ENCODE assay signal across 13 cellular contexts in genomic region chr6:50062051-50062450, GRCh38. TPM values are rescaled to one million over a fixed set of nuclear protein-coding genes. Genes with fewer than 3 reads are reported as not detected.
DNase-seq lines count a peak whose midpoint lies in the region; TF ChIP-seq lines count a peak whose summit lies in the region.
"Had no signal": no experiment of that assay in that cellular context is flagged by ENCODE, and none has a peak within 500 bp of the region (broad histone marks: within the 10 kb centered on the region; RNA-seq: fewer than 3 reads in every experiment).

No MANE protein-coding gene starts in this region.

- peak; percentile 44 for TF ChIP-seq CTCF in GM10266 (IDR thresholded peaks at IDR 0.05; ENCODE audit: control insufficient read depth, insufficient read depth, low read depth, missing control alignments)
- peak; percentile 11 for TF ChIP-seq CTCF in HFF-Myc (IDR thresholded peaks at IDR 0.05; ENCODE audit: low read depth, low read length, missing control alignments)

- H3K4me3 ChIP-seq in HFF-Myc (replicated peaks; ENCODE audit: low read depth, low read length), result no peak overlapping the region
- H3K4me3 ChIP-seq: gastrocnemius medialis had no signal

- DNase-seq in GM10266 (ENCODE audit: extremely low spot score) (no peak), HFF-Myc (ENCODE audit: extremely low read depth, low read depth) (no peak), RKO (ENCODE audit: low spot score) (peak; percentile 20), myocyte (ENCODE audit: low read depth) (peak; percentile 9), HuH-7.5 (ENCODE audit: low spot score) (no peak), COR-L47 (lab: John Stamatoyannopoulos, UW) (no peak)
- no peak for DNase-seq in effector CD4-positive, alpha-beta T cell
- DNase-seq in activated effector memory CD4-positive, alpha-beta T cell treated with anti-CD3 and anti-CD28 coated beads, Interleukin-2, amount 50 U/mL, for 16 hours, result no peak
- DNase-seq: cerebellar nuclear complex; gastrocnemius medialis; naive B cell; NCI-H446 treated with DMSO at 0.1 percent for 48 hours; stimulated activated CD4-positive, alpha-beta T cell treated with anti-CD3 and anti-CD28 coated beads, Interleukin-2, amount 100 ng/mL, for 48 hours had no signal

RNA-seq across cellular contexts. Expression of gene DEFB112, which starts 12.3 kb away (rescaled TPM):
- total RNA-seq in myocyte, result not detected in 2 replicates
- not detected for polyA plus RNA-seq in myocyte (2012)
- total RNA-seq: gastrocnemius medialis had no signal

RNA-seq across cellular contexts. Expression of gene DEFB110, which starts 40.3 kb away (rescaled TPM):
- not detected in 2 replicates for total RNA-seq in myocyte
- polyA plus RNA-seq in myocyte (2012), result not detected
- total RNA-seq: gastrocnemius medialis had no signal

Comparison
In these comparisons a context has a peak if more than half of its experiments do, and no peak if none do; other contexts are left out.
1. DNase-seq: peak in RKO (single experiment) and myocyte (single experiment); none in GM10266 (single experiment), HFF-Myc (single experiment), HuH-7.5 (single experiment), effector CD4-positive, alpha-beta T cell (single experiment), activated effector memory CD4-positive, alpha-beta T cell treated with anti-CD3 and anti-CD28 coated beads, Interleukin-2, amount 50 U/mL, for 16 hours (single experiment) and COR-L47 (single experiment).